ENCODE assay signal across 9 cellular contexts in the genomic region with DNA sequence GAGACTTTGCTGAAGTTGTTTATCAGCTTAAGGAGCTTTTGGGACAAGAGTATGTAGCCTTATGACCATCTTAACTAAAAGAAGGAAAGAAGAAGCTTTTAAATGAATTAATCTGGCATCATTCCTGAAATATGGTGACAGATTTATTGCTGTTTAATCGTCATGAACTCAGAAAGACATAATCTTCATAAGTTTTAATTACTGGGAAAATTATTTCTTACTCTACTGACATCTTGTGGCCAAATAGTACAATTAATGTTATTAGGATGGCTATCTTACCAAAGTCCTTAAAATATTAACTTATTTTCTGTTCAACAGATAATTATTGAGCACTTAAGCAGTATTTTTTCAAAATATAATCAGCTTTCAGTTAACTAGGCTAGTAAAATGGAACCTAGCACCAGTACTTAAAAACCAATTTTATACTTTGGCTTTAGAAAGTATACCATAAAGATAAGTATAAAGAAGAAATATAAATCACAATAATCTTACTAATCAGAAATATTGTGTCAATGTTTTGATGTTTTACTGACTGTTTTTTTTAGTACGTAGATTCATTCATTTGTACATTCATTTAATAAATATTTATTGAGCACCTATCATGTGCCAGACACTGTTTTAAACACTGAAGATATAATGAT. TPM values are rescaled to one million over a fixed set of nuclear protein-coding genes. Genes with fewer than 3 reads are reported as not detected.
DNase-seq lines count a peak whose midpoint lies in the region; ATAC-seq, FAIRE-seq and TF ChIP-seq lines count a peak whose summit lies in the region.
"Had no signal": no experiment of that assay in that cellular context is flagged by ENCODE, and none has a peak within 500 bp of the region (broad histone marks: within the 10 kb centered on the region; RNA-seq: fewer than 3 reads in every experiment).

No MANE protein-coding gene starts in this region.

- H3K36me3 Mint-ChIP-seq in stimulated activated effector memory CD8-positive, alpha-beta T cell treated with anti-CD3 and anti-CD28 coated beads, Interleukin-12 subunit alpha, Interleukin-12 subunit beta, amount 100 ng/mL, for 72 hours = no peaks in the 10 kb centered on the region

- H3K9ac ChIP-seq in endothelial cell of umbilical vein (replicated peaks; ENCODE audit: extremely low read depth, insufficient read depth, low read length) (no peak overlapping the region), smooth muscle cell (ENCODE audit: low read depth) (no peak overlapping the region)

- no peak overlapping the region for H3K4me2 ChIP-seq in endothelial cell of umbilical vein (ENCODE audit: insufficient read depth, low read length)
- H3K4me2 ChIP-seq in smooth muscle cell = peak overlapping the region; percentile 3

- peak; percentile 46 for DNase-seq in NCI-H1694 treated with DMSO at 0.1 percent for 48 hours (lab: John Stamatoyannopoulos, UW)
- no peak for DNase-seq in NCI-H1694 (lab: John Stamatoyannopoulos, UW)
- DNase-seq in NCI-H69 (lab: John Stamatoyannopoulos, UW) = peak; percentile 16
- peak; percentile 60 for DNase-seq in endothelial cell of umbilical vein (ENCODE audit: low read depth, low spot score)
- DNase-seq in smooth muscle cell (lab: John Stamatoyannopoulos, UW; ENCODE audit: unreplicated experiment) = no peak
- DNase-seq in cortex of kidney (lab: John Stamatoyannopoulos, UW) = no peak
- DNase-seq in stimulated activated CD4-positive, alpha-beta T cell treated with anti-CD3 and anti-CD28 coated beads, Interleukin-4, amount 100 ng/mL, for 1 hour = no peak
- no peak for DNase-seq in stimulated activated effector memory CD8-positive, alpha-beta T cell treated with anti-CD3 and anti-CD28 coated beads, Interleukin-12 subunit alpha, Interleukin-12 subunit beta, amount 100 ng/mL, for 72 hours (ENCODE audit: low spot score in 2 of 2)

- dilution Hi-C loops in endothelial cell of umbilical vein (cut with MboI; ENCODE audit: extremely low pct_ligation_motif_present, low sequenced_read_pairs) = no loop called here

- H3K79me2 ChIP-seq in endothelial cell of umbilical vein (ENCODE audit: control insufficient read depth, insufficient read depth, low read length) = peaks cover 18% of the 10 kb centered on the region
- peaks cover 43% of the 10 kb centered on the region for H3K79me2 ChIP-seq in smooth muscle cell (ENCODE audit: low read depth)

- peak; percentile 11 to 16 for TF ChIP-seq CTCF in endothelial cell of umbilical vein (IDR thresholded peaks at IDR 0.05; ENCODE audit: extremely low read depth in 1 of 2, insufficient read depth in 1 of 2, low read depth in 1 of 2, low read length in 2 of 2)
- peak; percentile 45 for TF ChIP-seq CTCF in smooth muscle cell (IDR thresholded peaks at IDR 0.05; ENCODE audit: borderline replicate concordance, insufficient read depth, poor library complexity, severe bottlenecking)

- H3K27ac Mint-ChIP-seq in stimulated activated effector memory CD8-positive, alpha-beta T cell treated with anti-CD3 and anti-CD28 coated beads, Interleukin-12 subunit alpha, Interleukin-12 subunit beta, amount 100 ng/mL, for 72 hours = no peak overlapping the region
- H3K27ac Mint-ChIP-seq: activated naive CD8-positive, alpha-beta T cell had no signal

- no peaks in the 10 kb centered on the region for H3K4me1 Mint-ChIP-seq in stimulated activated effector memory CD8-positive, alpha-beta T cell treated with anti-CD3 and anti-CD28 coated beads, Interleukin-12 subunit alpha, Interleukin-12 subunit beta, amount 100 ng/mL, for 72 hours

- H3K4me1 ChIP-seq in endothelial cell of umbilical vein (ENCODE audit: control insufficient read depth, extremely low read depth, insufficient read depth, low read length) = no peaks in the 10 kb centered on the region
- no peaks in the 10 kb centered on the region for H3K4me1 ChIP-seq in smooth muscle cell (ENCODE audit: low read depth)

- H3K9me3 ChIP-seq in endothelial cell of umbilical vein (replicated peaks; ENCODE audit: control insufficient read depth, insufficient read depth, low read length) (no peaks in the 10 kb centered on the region), smooth muscle cell (replicated peaks; ENCODE audit: low read depth) (no peaks in the 10 kb centered on the region)

- H2AFZ ChIP-seq in endothelial cell of umbilical vein (ENCODE audit: low read depth, low read length) = no peak overlapping the region
- H2AFZ ChIP-seq in smooth muscle cell (ENCODE audit: low read depth) = no peak overlapping the region

- no peaks in the 10 kb centered on the region for H3K9me1 ChIP-seq in endothelial cell of umbilical vein (replicated peaks; ENCODE audit: control insufficient read depth, extremely low read depth, insufficient read depth, low read length)

- no peak overlapping the region for H3K27ac ChIP-seq in endothelial cell of umbilical vein (ENCODE audit: insufficient read depth, low read depth, low read length)
- H3K27ac ChIP-seq in smooth muscle cell (ENCODE audit: low read depth) = peak overlapping the region; percentile 4

- H3K4me3 ChIP-seq in endothelial cell of umbilical vein (replicated peaks in 1 of 3; ENCODE audit: insufficient read depth in 1 of 3, low read depth in 1 of 3, low read length in 3 of 3) = no peak overlapping the region
- H3K4me3 ChIP-seq in smooth muscle cell = no peak overlapping the region

- no peaks in the 10 kb centered on the region for H4K20me1 ChIP-seq in endothelial cell of umbilical vein (replicated peaks; ENCODE audit: control insufficient read depth, extremely low read depth, insufficient read depth, low read length)
- H4K20me1 ChIP-seq in smooth muscle cell (ENCODE audit: low read depth) = peaks cover 42% of the 10 kb centered on the region

- no TSS peak for BruUV-seq in endothelial cell of umbilical vein (replicated peaks; lab: Mats Ljungman, UMichigan)

- TF ChIP-seq POLR2A in endothelial cell of umbilical vein (IDR thresholded peaks at IDR 0.05; ENCODE audit: low read depth, low read length) = no peak

- no peaks in the 10 kb centered on the region for H3K27me3 ChIP-seq in endothelial cell of umbilical vein (ENCODE audit: control insufficient read depth in 2 of 2, insufficient read depth in 2 of 2, low read length in 2 of 2)
- no peaks in the 10 kb centered on the region for H3K27me3 ChIP-seq in smooth muscle cell (ENCODE audit: low read depth)

- no peak for ATAC-seq in stimulated activated effector memory CD8-positive, alpha-beta T cell treated with anti-CD3 and anti-CD28 coated beads, Interleukin-12 subunit alpha, Interleukin-12 subunit beta, amount 100 ng/mL, for 72 hours

- no peaks in the 10 kb centered on the region for H3K9me3 Mint-ChIP-seq in stimulated activated effector memory CD8-positive, alpha-beta T cell treated with anti-CD3 and anti-CD28 coated beads, Interleukin-12 subunit alpha, Interleukin-12 subunit beta, amount 100 ng/mL, for 72 hours

- POLR2A ChIA-PET in endothelial cell of umbilical vein (lab: Charles Lee) = no interaction called here

- WGBS in smooth muscle cell (ENCODE audit: low lambda C conversion rate) = 76% methylated on average over 2 of the region's 2 CpGs

- no peak for FAIRE-seq in endothelial cell of umbilical vein (lab: Jason Lieb, UNC)

- CTCF ChIA-PET in endothelial cell of umbilical vein (lab: Charles Lee) = interaction anchor here (0.6 to 5.1 kb wide), 8 partner anchors 8 to 280 kb away, joined by 3 to 65 read pairs (median 4); no protein-coding TSS in a partner anchor

- intact Hi-C loops in endothelial cell of umbilical vein (cut with micrococcal nuclease) = loop anchor here (1.0 to 2.0 kb wide), 2 partner anchors 216 to 279 kb away; no protein-coding TSS in a partner anchor

- no peaks in the 10 kb centered on the region for H3F3A ChIP-seq in smooth muscle cell (ENCODE audit: low read depth)

- H3K36me3 ChIP-seq in endothelial cell of umbilical vein (ENCODE audit: control insufficient read depth in 2 of 2, extremely low read depth in 1 of 2, insufficient read depth in 2 of 2, low read length in 2 of 2) (peaks cover 0 to 2% of the 10 kb centered on the region in 2 experiments), smooth muscle cell (ENCODE audit: low read depth) (peaks cover 10% of the 10 kb centered on the region)

- H3K4me3 Mint-ChIP-seq in stimulated activated effector memory CD8-positive, alpha-beta T cell treated with anti-CD3 and anti-CD28 coated beads, Interleukin-12 subunit alpha, Interleukin-12 subunit beta, amount 100 ng/mL, for 72 hours = no peak overlapping the region
- H3K4me3 Mint-ChIP-seq: activated naive CD8-positive, alpha-beta T cell had no signal

TF ChIP-seq in endothelial cell of umbilical vein, 7 proteins besides CTCF, POLR2A, EP300 and RAD21 (continues in another document):
- TF ChIP-seq GATA2 (IDR thresholded peaks at IDR 0.05; ENCODE audit: insufficient read depth, insufficient read length, low read depth, low read length) = no peak
- TF ChIP-seq, protein P1, sequence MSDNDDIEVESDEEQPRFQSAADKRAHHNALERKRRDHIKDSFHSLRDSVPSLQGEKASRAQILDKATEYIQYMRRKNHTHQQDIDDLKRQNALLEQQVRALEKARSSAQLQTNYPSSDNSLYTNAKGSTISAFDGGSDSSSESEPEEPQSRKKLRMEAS (IDR thresholded peaks at IDR 0.05; ENCODE audit: insufficient read depth, insufficient read length) = no peak
- TF ChIP-seq FOS (IDR thresholded peaks at IDR 0.05; ENCODE audit: borderline replicate concordance, insufficient read depth, low read length) = no peak
- TF ChIP-seq MYC (IDR thresholded peaks at IDR 0.05; ENCODE audit: low read depth, low read length) = no peak

RNA-seq across cellular contexts. Expression of a gene that starts 34.7 kb away (rescaled TPM):
- total RNA-seq in endothelial cell of umbilical vein (not detected in 2 replicates), smooth muscle cell (not detected in 2 replicates)
- polyA plus RNA-seq in endothelial cell of umbilical vein (not detected in 2 replicates), smooth muscle cell (not detected in 2 replicates)
- not detected in 2 replicates for polyA plus RNA-seq in endothelial cell of umbilical vein (2011; cell fraction: cytosol; rRNA removed)
- polyA plus RNA-seq in endothelial cell of umbilical vein (2011; cell fraction: nucleus; rRNA removed) = not detected in 2 replicates
- not detected in 2 replicates for polyA plus RNA-seq in endothelial cell of umbilical vein (2012)
- polyA minus RNA-seq in endothelial cell of umbilical vein = not detected in 2 replicates
- polyA minus RNA-seq in endothelial cell of umbilical vein (2011; cell fraction: cytosol; rRNA and poly(A)+ RNA removed) = not detected
- polyA minus RNA-seq in endothelial cell of umbilical vein (2011; cell fraction: nucleus; rRNA and poly(A)+ RNA removed) = not detected in 2 replicates

RNA-seq across cellular contexts. Expression of a gene that starts 56.6 kb away (rescaled TPM):
- total RNA-seq in endothelial cell of umbilical vein = 0.42 TPM in 2 replicates
- 0.05 TPM in 1 of 2 replicates, not detected in the other for polyA plus RNA-seq in endothelial cell of umbilical vein
- 0.03 TPM in 1 of 2 replicates, not detected in the other for polyA plus RNA-seq in endothelial cell of umbilical vein (2011; cell fraction: cytosol; rRNA removed)
- polyA plus RNA-seq in endothelial cell of umbilical vein (2011; cell fraction: nucleus; rRNA removed) = 0.03 and 0.04 TPM in 2 replicates
- polyA plus RNA-seq in endothelial cell of umbilical vein (2012) = 0.12 TPM in 1 of 2 replicates, not detected in the other
- polyA minus RNA-seq in endothelial cell of umbilical vein = not detected in 2 replicates
- polyA minus RNA-seq in endothelial cell of umbilical vein (2011; cell fraction: cytosol; rRNA and poly(A)+ RNA removed) = not detected
- polyA minus RNA-seq in endothelial cell of umbilical vein (2011; cell fraction: nucleus; rRNA and poly(A)+ RNA removed) = 0.24 TPM in 1 of 2 replicates, not detected in the other
- 9.5 and 16.9 TPM in 2 replicates for total RNA-seq in smooth muscle cell
- polyA plus RNA-seq in smooth muscle cell = 10.1 and 14.9 TPM in 2 replicates

Comparison
In these comparisons a context has a peak if more than half of its experiments do, and no peak if none do; other contexts are left out.
1. DNase-seq: peak in NCI-H1694 treated with DMSO at 0.1 percent for 48 hours (single experiment), NCI-H69 (single experiment) and endothelial cell of umbilical vein (single experiment); none in NCI-H1694 (single experiment), smooth muscle cell (single experiment), cortex of kidney (single experiment), stimulated activated CD4-positive, alpha-beta T cell treated with anti-CD3 and anti-CD28 coated beads, Interleukin-4, amount 100 ng/mL, for 1 hour (single experiment) and stimulated activated effector memory CD8-positive, alpha-beta T cell treated with anti-CD3 and anti-CD28 coated beads, Interleukin-12 subunit alpha, Interleukin-12 subunit beta, amount 100 ng/mL, for 72 hours (0 of 2).